ENCODE assay signal across 1 cellular context in genomic region chr13:50230365-50230978, GRCh38.
A peak's percentile ranks its signal among the peaks of the same experiment; 100 is the strongest.
TF ChIP-seq lines count a peak whose summit lies in the region.

No MANE protein-coding gene starts in this region.

TF ChIP-seq in HepG2, 621 proteins besides CTCF, POLR2A, EP300 and RAD21 (continued from another document):
- TF ChIP-seq ZNF318 (CRISPR knock-in tag; IDR thresholded peaks at IDR 0.05) (no peak), ZNF354B (CRISPR knock-in tag; IDR thresholded peaks at IDR 0.05) (no peak), ZNF646 (CRISPR knock-in tag; IDR thresholded peaks at IDR 0.05) (peak; percentile 43; the same call in 1 of the 2 replicates), ELF1 (CRISPR knock-in tag; IDR thresholded peaks at IDR 0.05) (peak; percentile 30; the same call in 1 of the 2 replicates), GATAD2A (CRISPR knock-in tag; IDR thresholded peaks at IDR 0.05) (peak; percentile 86), ZGPAT (CRISPR knock-in tag; IDR thresholded peaks at IDR 0.05) (peak; percentile 48; the same call in 1 of the 2 replicates), KAT8 (CRISPR knock-in tag; IDR thresholded peaks at IDR 0.05) (peak; percentile 51; the same call in 1 of the 2 replicates), HMG20A (CRISPR knock-in tag; IDR thresholded peaks at IDR 0.05; ENCODE audit: borderline replicate concordance) (peak; percentile 67; the same call in 1 of the 2 replicates), GABPB1 (CRISPR knock-in tag; IDR thresholded peaks at IDR 0.05) (0 out of 2 replicates have a peak, but pooled peaks have one; percentile 21), POGZ (CRISPR knock-in tag; IDR thresholded peaks at IDR 0.05) (peak; percentile 80), HNF4A (CRISPR knock-in tag; IDR thresholded peaks at IDR 0.05) (peak; percentile 35; the same call in 1 of the 2 replicates), FOXA3 (CRISPR knock-in tag; IDR thresholded peaks at IDR 0.05) (peak; percentile 39; the same call in 1 of the 2 replicates), SAP130 (CRISPR knock-in tag; IDR thresholded peaks at IDR 0.05; ENCODE audit: low read depth) (peak; percentile 46), BCL6 (CRISPR knock-in tag; IDR thresholded peaks at IDR 0.05) (peak; percentile 66; the same call in 1 of the 2 replicates), TCF7 (IDR thresholded peaks at IDR 0.05; ENCODE audit: low read depth) (peak; percentile 53), ZNF143 (CRISPR knock-in tag; IDR thresholded peaks at IDR 0.05) (no peak)
